In genomic region chr3:859135-859534, GRCh38 we compare ENCODE assay signal across 6 cellular contexts.
"Had no signal": no experiment of that assay in that cellular context is flagged by ENCODE, and none has a peak within 500 bp of the region (broad histone marks: within the 10 kb centered on the region; RNA-seq: fewer than 3 reads in every experiment).

No MANE protein-coding gene starts in this region.

- DNase-seq: IMR-90, KBM-7 had no signal

- H3K4me3 Mint-ChIP-seq: IgD-negative memory B cell had no signal

- H3K27ac ChIP-seq: HL-60 had no signal

- H3K4me3 ChIP-seq: K562 had no signal

- H3K36me3 Mint-ChIP-seq: IgD-negative memory B cell had no signal

- H3K27ac Mint-ChIP-seq: IgD-negative memory B cell had no signal

- H3K27me3 Mint-ChIP-seq: IgD-negative memory B cell had no signal

- ATAC-seq: HepG2, K562 had no signal
